11 cellular contexts compared by ENCODE assay signal in genomic region chr15:67050062-67050461, GRCh38. TPM values are rescaled to one million over a fixed set of nuclear protein-coding genes. Genes with fewer than 3 reads are reported as not detected.
A peak's percentile ranks its signal among the peaks of the same experiment; 100 is the strongest.
DNase-seq lines count a peak whose midpoint lies in the region; ATAC-seq, FAIRE-seq and TF ChIP-seq lines count a peak whose summit lies in the region.
"Had no signal": no experiment of that assay in that cellular context is flagged by ENCODE, and none has a peak within 500 bp of the region (broad histone marks: within the 10 kb centered on the region; RNA-seq: fewer than 3 reads in every experiment).

No MANE protein-coding gene starts in this region.

- H3K56ac ChIP-seq in H1 (replicated peaks; ENCODE audit: insufficient read length, low read depth, low read length): no peak overlapping the region

- TF ChIP-seq CTCF in H1 (IDR thresholded peaks at IDR 0.05; ENCODE audit: control extremely low read depth in 1 of 3, insufficient read depth in 1 of 3, low read depth in 1 of 3, low read length in 3 of 3): no peak
- no peak for TF ChIP-seq CTCF in mesothelial cell of epicardium (IDR thresholded peaks at IDR 0.05; ENCODE audit: unreplicated experiment)
- no peak for TF ChIP-seq CTCF in uterus (IDR thresholded peaks at IDR 0.05)

- H3K9me3 Mint-ChIP-seq in mesothelial cell of epicardium: no peaks in the 10 kb centered on the region

- peaks cover 35% of the 10 kb centered on the region for H3K4me1 Mint-ChIP-seq in mesothelial cell of epicardium

- no peak for TF ChIP-seq RAD21 in H1 (IDR thresholded peaks at IDR 0.05 in 1 of 2, conservative IDR thresholded peaks at IDR 0.05 in 1 of 2; ENCODE audit: low read depth in 2 of 2, low read length in 2 of 2)

- no peak overlapping the region for H2AK5ac ChIP-seq in H1 (ENCODE audit: low read depth, low read length)

- TF ChIP-seq POLR2A in H1 (IDR thresholded peaks at IDR 0.05; ENCODE audit: control extremely low read depth in 1 of 2, low read depth in 2 of 2, low read length in 2 of 2) (no peak), uterus (IDR thresholded peaks at IDR 0.05) (no peak)

- POLR2A ChIA-PET in H1 (lab: Charles Lee; ENCODE audit: partially characterized antibody): interaction anchor here (1.9 kb wide), 1 partner anchor 13 kb away, joined by 12 read pairs; no protein-coding TSS in a partner anchor

- no peak overlapping the region for H3K4me3 Mint-ChIP-seq in mesothelial cell of epicardium
- H3K4me3 Mint-ChIP-seq: brain had no signal

- H3K4me1 ChIP-seq in H1 (replicated peaks in 1 of 4; ENCODE audit: control insufficient read depth in 3 of 4, insufficient read depth in 4 of 4, low read length in 3 of 4) (peaks cover 0 to 5% (median 0%) of the 10 kb centered on the region in 4 experiments; a peak in 3 of 7 replicates), uterus (no peaks in the 10 kb centered on the region)
- H3K4me1 ChIP-seq: HAP-1 had no signal

- H3K4me3 ChIP-seq in H1 (ENCODE audit: extremely low read depth in 1 of 4, insufficient read depth in 2 of 4, low read depth in 3 of 4, low read length in 4 of 4) (no peak overlapping the region), uterus (no peak overlapping the region)
- H3K4me3 ChIP-seq: HAP-1 had no signal

- H4K8ac ChIP-seq in H1 (ENCODE audit: extremely low read depth, insufficient read depth, low read length): no peak overlapping the region

- H3K18ac ChIP-seq in H1 (ENCODE audit: extremely low read depth, low read length): 0 out of 2 replicates have a peak overlapping the region, but pooled peaks have one; percentile 11

- H2BK120ac ChIP-seq in H1 (replicated peaks; ENCODE audit: low read depth, low read length): no peak overlapping the region

- no peak overlapping the region for H3K4me2 ChIP-seq in H1 (ENCODE audit: insufficient read depth in 1 of 2, low read depth in 2 of 2, low read length in 2 of 2)

- no peaks in the 10 kb centered on the region for H4K20me1 ChIP-seq in H1 (replicated peaks in 1 of 2; ENCODE audit: control insufficient read depth in 1 of 2, insufficient read depth in 2 of 2, low read length in 2 of 2)

- no peak for TF ChIP-seq EP300 in H1 (IDR thresholded peaks at IDR 0.05; ENCODE audit: borderline replicate concordance in 1 of 2, low read depth in 2 of 2, low read length in 2 of 2)

- 95% methylated on average over 3 of the region's 3 CpGs; no CpG with 5 or more reads in 1 of the 2 experiments for WGBS in H1 (ENCODE audit: extremely low coverage in 1 of 2, insufficient coverage in 1 of 2, insufficient read length in 1 of 2, insufficient replicate concordance in 2 of 2, low coverage in 1 of 2, low lambda C conversion rate in 2 of 2, missing lambda C conversion rate in 1 of 2), 2 experiments

- intact Hi-C loops in uterus (cut with DNase I; ENCODE audit: low total_unique reads): no loop called here

- H3K23me2 ChIP-seq in H1 (ENCODE audit: low read depth, low read length): no peaks in the 10 kb centered on the region

- H3K14ac ChIP-seq in H1 (ENCODE audit: insufficient read length): no peak overlapping the region

- H2BK15ac ChIP-seq in H1 (ENCODE audit: low read length): no peak overlapping the region

- H2BK5ac ChIP-seq in H1 (ENCODE audit: low read depth, low read length): no peak overlapping the region

- H3K79me1 ChIP-seq in H1 (ENCODE audit: low read depth, low read length): no peaks in the 10 kb centered on the region

- peak; percentile 9 for DNase-seq in SIG-M5 treated with dmso at 0.1 percent for 504 hours (lab: John Stamatoyannopoulos, UW; ENCODE audit: unreplicated experiment)
- DNase-seq in SIG-M5 (lab: John Stamatoyannopoulos, UW): no peak
- DNase-seq in H1 (ENCODE audit: low read depth in 1 of 2, low spot score in 2 of 2): no peak
- DNase-seq in mesothelial cell of epicardium (ENCODE audit: low spot score in 2 of 2, unreplicated experiment in 2 of 2): no peak
- DNase-seq in uterus: peak in 1 of 2 donors; percentile 38
- DNase-seq in NCI-H1930 (lab: John Stamatoyannopoulos, UW): no peak
- DNase-seq: activated CD4-positive, alpha-beta T cell treated with anti-CD3 and anti-CD28 coated beads, Interleukin-2, amount 50 U/mL, for 4 hours had no signal

- FAIRE-seq in H1 (lab: Jason Lieb, UNC): no peak

- H3K36me3 Mint-ChIP-seq in mesothelial cell of epicardium: no peaks in the 10 kb centered on the region
- H3K36me3 Mint-ChIP-seq: brain had no signal

- H4K5ac ChIP-seq in H1 (ENCODE audit: insufficient read length, low read depth, low read length): no peak overlapping the region

- H3K27ac ChIP-seq in H1 (ENCODE audit: low read depth, low read length) (no peak overlapping the region), uterus (peak overlapping the region; percentile 42 to 58)

- ATAC-seq in HG03108 (IDR thresholded peaks at IDR 0.05; ENCODE audit: unreplicated experiment) (no peak), HG02973 (IDR thresholded peaks at IDR 0.05; ENCODE audit: unreplicated experiment) (no peak)

- no peaks in the 10 kb centered on the region for H3K36me3 ChIP-seq in H1 (ENCODE audit: control insufficient read depth in 2 of 4, insufficient read depth in 4 of 4, low read length in 3 of 4)
- no peaks in the 10 kb centered on the region for H3K36me3 ChIP-seq in uterus
- H3K36me3 ChIP-seq: HAP-1 had no signal

- H3K23ac ChIP-seq in H1 (ENCODE audit: insufficient read length): no peak overlapping the region

- H4K91ac ChIP-seq in H1 (replicated peaks; ENCODE audit: insufficient read length, low read length): no peak overlapping the region

- no peaks in the 10 kb centered on the region for H3K27me3 Mint-ChIP-seq in mesothelial cell of epicardium (ENCODE audit: low read depth)

- no peak overlapping the region for H3K4ac ChIP-seq in H1 (replicated peaks; ENCODE audit: insufficient read length, low read depth, low read length)

- H3K9me3 ChIP-seq in H1 (ENCODE audit: insufficient read depth in 2 of 2, low read depth in 1 of 2, low read length in 1 of 2): no peaks in the 10 kb centered on the region
- no peaks in the 10 kb centered on the region for H3K9me3 ChIP-seq in uterus
- H3K9me3 ChIP-seq: HAP-1 had no signal

- CTCF ChIA-PET in H1 (lab: Charles Lee; ENCODE audit: partially characterized antibody): interaction anchor here (0.6 to 1.0 kb wide), 3 partner anchors 11 to 372 kb away, joined by 3 read pairs; no protein-coding TSS in a partner anchor

- H2BK20ac ChIP-seq in H1 (ENCODE audit: low read length): peak overlapping the region; percentile 35; the same call in 1 of the 2 replicates

- H2AFZ ChIP-seq in H1 (ENCODE audit: low read length): no peak overlapping the region

- H2BK12ac ChIP-seq in H1 (ENCODE audit: low read depth, low read length): no peak overlapping the region

- no peak overlapping the region for H3K9ac ChIP-seq in H1 (replicated peaks in 1 of 4; ENCODE audit: extremely low read depth in 1 of 4, low read depth in 3 of 4, low read length in 3 of 4)

- H3K27me3 ChIP-seq in H1 (replicated peaks in 1 of 4; ENCODE audit: control insufficient read depth in 3 of 4, extremely low read depth in 1 of 4, insufficient read depth in 3 of 4, low read length in 3 of 4) (no peaks in the 10 kb centered on the region), uterus (no peaks in the 10 kb centered on the region)

- H3K79me2 ChIP-seq in H1 (ENCODE audit: control insufficient read depth in 1 of 2, insufficient read depth in 2 of 2, low read length in 2 of 2): no peaks in the 10 kb centered on the region

- H3K27ac Mint-ChIP-seq in mesothelial cell of epicardium: peak overlapping the region; percentile 96

TF ChIP-seq in H1, 55 proteins besides CTCF, POLR2A, EP300 and RAD21:
- TF ChIP-seq BRCA1 (IDR thresholded peaks at IDR 0.05; ENCODE audit: low read depth, low read length) (no peak), GTF2F1 (IDR thresholded peaks at IDR 0.05; ENCODE audit: borderline replicate concordance, low read depth, low read length) (no peak), PHF8 (conservative IDR thresholded peaks at IDR 0.05; ENCODE audit: low read depth, low read length) (no peak), POU5F1 (IDR thresholded peaks at IDR 0.05; ENCODE audit: low read depth, low read length) (no peak), SAP30 (IDR thresholded peaks at IDR 0.05; ENCODE audit: insufficient read depth, insufficient replicate concordance, low read length) (no peak), SRF (IDR thresholded peaks at IDR 0.05; ENCODE audit: low read depth, low read length) (no peak), CREB1 (IDR thresholded peaks at IDR 0.05) (no peak), NANOG (IDR thresholded peaks at IDR 0.05; ENCODE audit: insufficient read depth, low read depth, low read length, poor library complexity, severe bottlenecking) (no peak), YY1 (IDR thresholded peaks at IDR 0.05; ENCODE audit: low read depth, low read length) (no peak), SP4 (IDR thresholded peaks at IDR 0.05; ENCODE audit: low read length) (no peak), ATF3 (IDR thresholded peaks at IDR 0.05; ENCODE audit: insufficient read depth, low read depth, low read length) (no peak)

RNA-seq across cellular contexts. Expression of gene SMAD3, which starts 15.3 kb away (rescaled TPM):
- 11.1 and 12.4 TPM in 2 replicates for total RNA-seq in H1 (2021; fragmentation: NEBNext Ultra II Directional; extraction: Animal tissue kit (Norgen Biotek cat#: 25700))
- polyA plus RNA-seq in H1 (2011; rRNA removed): 10.1 and 17.3 TPM in 2 replicates
- 9.1 TPM for polyA plus RNA-seq in H1 (2011; cell fraction: cytosol; rRNA removed)
- 41.6 TPM for polyA plus RNA-seq in H1 (2011; cell fraction: nucleus; rRNA removed)
- 7.8 to 10.4 TPM (median 8.7 TPM) in 4 replicates for polyA plus RNA-seq in H1 (2012, experiment 1 of 2)
- 5.0 TPM for polyA plus RNA-seq in H1 (2012, experiment 2 of 2)
- 13.2 TPM for polyA plus RNA-seq in H1 (2013, experiment 1 of 2)
- polyA plus RNA-seq in H1 (2013, experiment 2 of 2): 11.1 TPM
- 16.5 and 18.3 TPM in 2 replicates for polyA minus RNA-seq in H1 (2011; rRNA and poly(A)+ RNA removed)
- polyA minus RNA-seq in H1 (2011; cell fraction: cytosol; rRNA and poly(A)+ RNA removed): 12.3 TPM
- polyA minus RNA-seq in H1 (2011; cell fraction: nucleus; rRNA and poly(A)+ RNA removed): 14.3 TPM
- total RNA-seq in mesothelial cell of epicardium (89.9 to 96.2 TPM (median 90.7 TPM) in 3 replicates), uterus (10 to 100 TPM; 14.3 to 66.9 (median 32.3) TPM)
